Comparison of ENCODE assay signal across 24 cellular contexts in genomic region chr10:129426670-129427069, GRCh38.
"Had no signal": no experiment of that assay in that cellular context is flagged by ENCODE, and none has a peak within 500 bp of the region (broad histone marks: within the 10 kb centered on the region; RNA-seq: fewer than 3 reads in every experiment).

No MANE protein-coding gene starts in this region.

- H3K27me3 ChIP-seq: esophagus squamous epithelium, testis, tibial nerve, upper lobe of right lung, vagina had no signal

- H3K27ac ChIP-seq: coronary artery, esophagus squamous epithelium, gastroesophageal sphincter, left lung, psoas muscle, skin epidermis, testis, tibial nerve, upper lobe of right lung, vagina had no signal

- H3K4me1 Mint-ChIP-seq: naive thymus-derived CD4-positive, alpha-beta T cell; stimulated activated naive CD8-positive, alpha-beta T cell treated with anti-CD3 and anti-CD28 coated beads, Interleukin-15, amount 100 ng/mL, for 72 hours had no signal

- H3K27ac Mint-ChIP-seq: effector memory CD8-positive, alpha-beta T cell; naive thymus-derived CD4-positive, alpha-beta T cell; nephron progenitor cell; stimulated activated naive B cell treated with anti-CD40 and anti-IgM and Interleukin-4, amounts not matched to agents 10 μg/mL and 1 μg/mL and 100 μg/mL, for 72 hours; stimulated activated naive CD8-positive, alpha-beta T cell treated with anti-CD3 and anti-CD28 coated beads, Interleukin-15, amount 100 ng/mL, for 72 hours had no signal

- H3K36me3 ChIP-seq: esophagus squamous epithelium, gastroesophageal sphincter, left lung, tibial nerve, upper lobe of right lung, vagina had no signal

- H3K9me3 Mint-ChIP-seq: effector memory CD8-positive, alpha-beta T cell; naive thymus-derived CD4-positive, alpha-beta T cell; nephron progenitor cell; stimulated activated naive B cell treated with anti-CD40 and anti-IgM and Interleukin-4, amounts not matched to agents 10 μg/mL and 1 μg/mL and 100 μg/mL, for 72 hours; stimulated activated naive CD8-positive, alpha-beta T cell treated with anti-CD3 and anti-CD28 coated beads, Interleukin-15, amount 100 ng/mL, for 72 hours had no signal

- DNase-seq: effector memory CD8-positive, alpha-beta T cell; esophagus squamous epithelium; foreskin fibroblast; head of caudate nucleus; hypothalamus; kidney glomerular epithelial cell; left lung; mesendoderm; naive thymus-derived CD4-positive, alpha-beta T cell; nephron progenitor cell; psoas muscle; retina; stimulated activated CD4-positive, alpha-beta T cell treated with anti-CD3 and anti-CD28 coated beads, Interleukin-2, amount 100 ng/mL, for 24 hours; stimulated activated CD4-positive, alpha-beta T cell treated with anti-CD3 and anti-CD28 coated beads, Interleukin-4, amount 100 ng/mL, for 4 hours; stimulated activated naive B cell treated with anti-CD40 and anti-IgM and Interleukin-4, amounts not matched to agents 10 μg/mL and 1 μg/mL and 100 μg/mL, for 72 hours; stimulated activated naive CD8-positive, alpha-beta T cell treated with anti-CD3 and anti-CD28 coated beads, Interleukin-15, amount 100 ng/mL, for 72 hours; testis; upper lobe of right lung had no signal

- H3K36me3 Mint-ChIP-seq: naive thymus-derived CD4-positive, alpha-beta T cell; stimulated activated naive B cell treated with anti-CD40 and anti-IgM and Interleukin-4, amounts not matched to agents 10 μg/mL and 1 μg/mL and 100 μg/mL, for 72 hours had no signal

- H3K9me3 ChIP-seq: esophagus squamous epithelium, gastroesophageal sphincter, left lung, psoas muscle, testis, tibial nerve, upper lobe of right lung, vagina had no signal

- H3K4me3 ChIP-seq: coronary artery, esophagus squamous epithelium, gastroesophageal sphincter, left lung, lung, psoas muscle, skin epidermis, testis, tibial nerve, upper lobe of right lung, vagina had no signal

- H3K4me3 Mint-ChIP-seq: effector memory CD8-positive, alpha-beta T cell; naive thymus-derived CD4-positive, alpha-beta T cell; nephron progenitor cell; stimulated activated naive B cell treated with anti-CD40 and anti-IgM and Interleukin-4, amounts not matched to agents 10 μg/mL and 1 μg/mL and 100 μg/mL, for 72 hours; stimulated activated naive CD8-positive, alpha-beta T cell treated with anti-CD3 and anti-CD28 coated beads, Interleukin-15, amount 100 ng/mL, for 72 hours had no signal

- H3K4me1 ChIP-seq: esophagus squamous epithelium, gastroesophageal sphincter, left lung, psoas muscle, testis, tibial nerve, upper lobe of right lung, vagina had no signal
